ENCODE assay signal across 29 cellular contexts in the genomic region with DNA sequence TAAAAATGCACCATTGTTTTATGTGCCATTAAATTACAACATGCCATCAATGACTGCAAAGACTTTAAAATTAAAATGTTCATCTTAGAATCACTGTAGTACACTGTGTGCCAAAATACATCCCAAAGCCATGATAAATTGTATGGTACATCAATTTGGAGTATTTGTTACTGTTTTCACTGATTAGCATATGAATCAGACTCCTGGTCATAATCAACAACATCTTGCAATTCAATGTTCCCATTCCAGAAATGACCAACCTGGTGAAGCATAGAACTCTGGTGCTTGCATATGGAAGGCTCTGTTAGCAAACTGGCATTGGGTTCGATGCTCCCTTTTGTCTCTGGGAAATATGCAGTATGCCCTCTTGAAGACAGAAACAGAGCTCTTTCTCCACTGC. TPM values are rescaled to one million over a fixed set of nuclear protein-coding genes. Genes with fewer than 3 reads are reported as not detected.
"Had no signal": no experiment of that assay in that cellular context is flagged by ENCODE, and none has a peak within 500 bp of the region (broad histone marks: within the 10 kb centered on the region; RNA-seq: fewer than 3 reads in every experiment).

No MANE protein-coding gene starts in this region.

- H3K36me3 ChIP-seq: esophagus muscularis mucosa, heart left ventricle, left lung, lower lobe of right lung had no signal

- ATAC-seq: foreskin keratinocyte, gastroesophageal sphincter, heart left ventricle, left lung, left ventricle myocardium superior, lower lobe of right lung had no signal

- H3K4me2 ChIP-seq: hepatocyte had no signal

- H3K79me2 ChIP-seq: hepatocyte had no signal

- H3K27me3 ChIP-seq: dorsolateral prefrontal cortex, esophagus muscularis mucosa, gastroesophageal sphincter, heart left ventricle, hepatocyte, left lung had no signal

- H2AFZ ChIP-seq: hepatocyte had no signal

- DNase-seq: dermis blood vessel endothelial cell; dorsolateral prefrontal cortex; effector CD4-positive, alpha-beta T cell; effector memory CD4-positive, alpha-beta T cell; foreskin keratinocyte; heart left ventricle; hypothalamus; immature natural killer cell; islet precursor cell; kidney; kidney glomerular epithelial cell; left lung; left ventricle myocardium superior; lower lobe of right lung; mesenchymal stem cell; mucosa of descending colon; naive B cell had no signal

- H3K4me1 ChIP-seq: esophagus muscularis mucosa, foreskin keratinocyte, gastroesophageal sphincter, heart left ventricle, left lung, lower lobe of right lung had no signal

- FAIRE-seq: colon, endothelial cell of umbilical vein, frontal cortex, kidney had no signal

- H3K4me3 ChIP-seq: coronary artery, dorsolateral prefrontal cortex, esophagus muscularis mucosa, gastroesophageal sphincter, heart left ventricle, hepatocyte, left lung, lower lobe of right lung, mucosa of descending colon had no signal

- H3K27ac ChIP-seq: coronary artery, esophagus muscularis mucosa, foreskin keratinocyte, gastroesophageal sphincter, heart left ventricle, hepatocyte, left lung, lower lobe of right lung had no signal

- H3K9me3 ChIP-seq: esophagus muscularis mucosa, gastroesophageal sphincter, heart left ventricle, left lung, lower lobe of right lung, mucosa of descending colon had no signal

RNA-seq across cellular contexts. Expression of gene SCG3, which starts 33.6 kb away (rescaled TPM):
- total RNA-seq: endothelial cell of umbilical vein, epithelial cell of proximal tubule, fibroblast of villous mesenchyme, foreskin keratinocyte, left ventricle myocardium superior, mesenteric fat pad, mesothelial cell of epicardium, myocyte had no signal
- polyA plus RNA-seq: endothelial cell of umbilical vein, immature natural killer cell had no signal
